ENCODE assay signal across 8 cellular contexts in genomic region chr10:128047337-128047736, GRCh38.
DNase-seq lines count a peak whose midpoint lies in the region; ATAC-seq lines count a peak whose summit lies in the region.

No MANE protein-coding gene starts in this region.

- H3K27ac Mint-ChIP-seq in central memory CD8-positive, alpha-beta T cell (ENCODE audit: low read depth), result peak overlapping the region; percentile 99

- peaks cover 49% of the 10 kb centered on the region for H3K36me3 Mint-ChIP-seq in central memory CD8-positive, alpha-beta T cell (ENCODE audit: insufficient read depth)

- H3K4me1 Mint-ChIP-seq in central memory CD8-positive, alpha-beta T cell, result peaks cover 63% of the 10 kb centered on the region

- H3K9me3 Mint-ChIP-seq in central memory CD8-positive, alpha-beta T cell, result no peaks in the 10 kb centered on the region

- no peaks in the 10 kb centered on the region for H3K27me3 Mint-ChIP-seq in central memory CD8-positive, alpha-beta T cell

- ATAC-seq in GM19397 (IDR thresholded peaks at IDR 0.05; ENCODE audit: unreplicated experiment) (peak; percentile 99), HG03558 (IDR thresholded peaks at IDR 0.05; ENCODE audit: extremely low read depth, unreplicated experiment) (peak; percentile 99)
- ATAC-seq in central memory CD8-positive, alpha-beta T cell (replicated peaks; ENCODE audit: extremely low read depth, poor library complexity, severe bottlenecking), result peak; percentile 90

- peak overlapping the region; percentile 94 for H3K4me3 Mint-ChIP-seq in central memory CD8-positive, alpha-beta T cell

- DNase-seq in AG08395 (ENCODE audit: low spot score), result peak; percentile 15
- peak; percentile 54 to 72 (median 64) for DNase-seq in activated CD4-positive, CD25-positive, alpha-beta regulatory T cell (lab: John Stamatoyannopoulos, UW)
- DNase-seq in central memory CD8-positive, alpha-beta T cell (ENCODE audit: low spot score in 2 of 2), result peak; percentile 67 to 80
- peak; percentile 81 for DNase-seq in medulla oblongata (ENCODE audit: extremely low spot score)
- peak; percentile 61 to 74 for DNase-seq in stimulated activated CD8-positive, alpha-beta memory T cell treated with anti-CD3 and anti-CD28 coated beads, Interleukin-4, amount 100 ng/mL, for 4 hours (ENCODE audit: low read depth in 2 of 2, low spot score in 1 of 2)
- no peak for DNase-seq in HCEC 1CT
